25 cellular contexts compared by ENCODE assay signal in genomic region chr4:77877167-77877566, GRCh38.
"Had no signal": no experiment of that assay in that cellular context is flagged by ENCODE, and none has a peak within 500 bp of the region (broad histone marks: within the 10 kb centered on the region; RNA-seq: fewer than 3 reads in every experiment).

No MANE protein-coding gene starts in this region.

- H3K9me3 ChIP-seq: colonic mucosa, esophagus muscularis mucosa, gastroesophageal sphincter, heart right ventricle, lower lobe of right lung, neutrophil, pancreas, right atrium auricular region, sigmoid colon, stomach, thyroid gland, vagina had no signal

- H3K4me1 ChIP-seq: colonic mucosa, esophagus muscularis mucosa, gastroesophageal sphincter, heart right ventricle, lower lobe of right lung, right atrium auricular region, sigmoid colon, thyroid gland had no signal

- H3K36me3 ChIP-seq: colonic mucosa, neutrophil, pancreas had no signal

- ATAC-seq: foreskin keratinocyte; gastroesophageal sphincter; heart right ventricle; left ventricle myocardium superior; lower lobe of right lung; natural killer cell treated with Interleukin-12 subunit alpha and Interleukin-12 subunit beta and Interleukin-15 and Interleukin-18, amount 100 ng/mL, for 72 hours; pancreas; stimulated activated effector memory CD8-positive, alpha-beta T cell treated with anti-CD3 and anti-CD28 coated beads, Interleukin-12 subunit alpha, Interleukin-12 subunit beta, amount 100 ng/mL, for 72 hours had no signal

- H3K4me3 ChIP-seq: colonic mucosa, esophagus muscularis mucosa, gastroesophageal sphincter, heart right ventricle, lower lobe of right lung, pancreas, right atrium auricular region, sigmoid colon, stomach, thyroid gland, vagina had no signal

- DNase-seq: colonic mucosa; effector CD8-positive, alpha-beta T cell; foreskin keratinocyte; glutamatergic neuron; heart right ventricle; hippocampal formation; immature natural killer cell; left ventricle myocardium superior; lower lobe of right lung; pancreas; sigmoid colon; stimulated activated CD4-positive, alpha-beta T cell treated with anti-CD3 and anti-CD28 coated beads, Interleukin-2, amount 100 ng/mL, for 24 hours; stimulated activated CD4-positive, alpha-beta T cell treated with anti-CD3 and anti-CD28 coated beads, Interleukin-4, amount 100 ng/mL, for 24 hours; stimulated activated naive CD4-positive, alpha-beta T cell treated with Interleukin-2 at 50 U/mL for 16 hours; stomach; thyroid gland had no signal

- FAIRE-seq: endothelial cell of umbilical vein, keratinocyte, pancreas had no signal

- H3K27me3 ChIP-seq: colonic mucosa, esophagus muscularis mucosa, foreskin keratinocyte, gastroesophageal sphincter, heart right ventricle, neutrophil, pancreas, right atrium auricular region, sigmoid colon, stomach, thyroid gland, vagina had no signal

- H3K27ac ChIP-seq: colonic mucosa, esophagus muscularis mucosa, foreskin keratinocyte, gastroesophageal sphincter, heart right ventricle, lower lobe of right lung, neutrophil, pancreas, right atrium auricular region, sigmoid colon, stomach, thyroid gland, vagina had no signal
